Comparison of ENCODE assay signal across 18 cellular contexts in genomic region chr4:174265917-174266316, GRCh38. TPM values are rescaled to one million over a fixed set of nuclear protein-coding genes. Genes with fewer than 3 reads are reported as not detected.
DNase-seq lines count a peak whose midpoint lies in the region; ATAC-seq and TF ChIP-seq lines count a peak whose summit lies in the region.
"Had no signal": no experiment of that assay in that cellular context is flagged by ENCODE, and none has a peak within 500 bp of the region (broad histone marks: within the 10 kb centered on the region; RNA-seq: fewer than 3 reads in every experiment).

No MANE protein-coding gene starts in this region.

- H3K27ac Mint-ChIP-seq in naive thymus-derived CD8-positive, alpha-beta T cell: no peak overlapping the region
- H3K27ac Mint-ChIP-seq: activated CD4-positive, alpha-beta T cell treated with anti-CD3 and anti-CD28 coated beads, Interleukin-2, amount 10 ng/mL, durations not matched to agents 7 days and 5 days; activated naive CD4-positive, alpha-beta T cell treated with anti-CD3 and anti-CD28 coated beads, Interleukin-2, amount 50 U/mL, for 24 hours; CD4-positive, alpha-beta memory T cell had no signal

- H3K4me3 ChIP-seq in choroid plexus epithelial cell (ENCODE audit: low read depth, low read length): no peak overlapping the region
- H3K4me3 ChIP-seq: vagina had no signal

- peaks cover 2 to 30% (median 16%) of the 10 kb centered on the region in 4 donors for H3K4me1 Mint-ChIP-seq in naive thymus-derived CD8-positive, alpha-beta T cell
- H3K4me1 Mint-ChIP-seq: activated CD4-positive, alpha-beta T cell treated with anti-CD3 and anti-CD28 coated beads, Interleukin-2, amount 10 ng/mL, durations not matched to agents 7 days and 5 days; neural crest cell had no signal

- H3K36me3 Mint-ChIP-seq in naive thymus-derived CD8-positive, alpha-beta T cell: peaks cover 0 to 31% (median 7%) of the 10 kb centered on the region in 3 donors

- POLR2A ChIA-PET in naive thymus-derived CD8-positive, alpha-beta T cell (lab: Charles Lee): no interaction called here

- H3K27me3 Mint-ChIP-seq in naive thymus-derived CD8-positive, alpha-beta T cell: no peaks in the 10 kb centered on the region
- H3K27me3 Mint-ChIP-seq: activated CD4-positive, alpha-beta T cell treated with anti-CD3 and anti-CD28 coated beads, Interleukin-2, amount 10 ng/mL, durations not matched to agents 7 days and 5 days; activated naive CD4-positive, alpha-beta T cell treated with anti-CD3 and anti-CD28 coated beads, Interleukin-2, amount 50 U/mL, for 24 hours; CD4-positive, alpha-beta memory T cell had no signal

- no peak overlapping the region for H3K4me3 Mint-ChIP-seq in naive thymus-derived CD8-positive, alpha-beta T cell
- H3K4me3 Mint-ChIP-seq: activated CD4-positive, alpha-beta T cell treated with anti-CD3 and anti-CD28 coated beads, Interleukin-2, amount 10 ng/mL, durations not matched to agents 7 days and 5 days; activated naive CD4-positive, alpha-beta T cell treated with anti-CD3 and anti-CD28 coated beads, Interleukin-2, amount 50 U/mL, for 24 hours; CD4-positive, alpha-beta memory T cell; neural crest cell had no signal

- no peaks in the 10 kb centered on the region for H3K9me3 Mint-ChIP-seq in naive thymus-derived CD8-positive, alpha-beta T cell
- H3K9me3 Mint-ChIP-seq: activated CD4-positive, alpha-beta T cell treated with anti-CD3 and anti-CD28 coated beads, Interleukin-2, amount 10 ng/mL, durations not matched to agents 7 days and 5 days; activated naive CD4-positive, alpha-beta T cell treated with anti-CD3 and anti-CD28 coated beads, Interleukin-2, amount 50 U/mL, for 24 hours; CD4-positive, alpha-beta memory T cell; neural crest cell had no signal

- no peak for TF ChIP-seq CTCF in choroid plexus epithelial cell (conservative IDR thresholded peaks at IDR 0.05; ENCODE audit: low read depth, low read length)

- peak; percentile 41 for ATAC-seq in HG03025 (IDR thresholded peaks at IDR 0.05; ENCODE audit: low FRiP score, unreplicated experiment)
- no peak for ATAC-seq in naive thymus-derived CD8-positive, alpha-beta T cell
- ATAC-seq in GM18909 (IDR thresholded peaks at IDR 0.05; ENCODE audit: poor library complexity, unreplicated experiment): no peak
- ATAC-seq: esophagus mucosa had no signal

- DNase-seq in DMS 273 (lab: John Stamatoyannopoulos, UW; ENCODE audit: unreplicated experiment) (peak; percentile 75), NCI-H2171 (lab: John Stamatoyannopoulos, UW) (peak; percentile 56), choroid plexus epithelial cell (ENCODE audit: low read depth) (peak; percentile 6), HuH-7 (ENCODE audit: low spot score) (no peak), NOMO-1 treated with dmso at 0.1 percent for 144 hours (lab: John Stamatoyannopoulos, UW; ENCODE audit: unreplicated experiment) (no peak)
- DNase-seq in naive thymus-derived CD8-positive, alpha-beta T cell: no peak
- DNase-seq: activated CD4-positive, alpha-beta T cell treated with anti-CD3 and anti-CD28 coated beads, Interleukin-2, amount 10 ng/mL, durations not matched to agents 7 days and 5 days; activated T-cell treated with anti-CD3 and anti-CD28 coated beads for 4 hours; CD4-positive, alpha-beta memory T cell; dermis blood vessel endothelial cell; H7; MM.1S had no signal

RNA-seq across cellular contexts. Expression of gene FBXO8, which starts 17.6 kb away (rescaled TPM):
- 10 to 100 TPM; 21.9 to 25.4 TPM for total RNA-seq in naive thymus-derived CD8-positive, alpha-beta T cell
- 10 to 100 TPM; 11.0 to 15.4 (median 11.7) TPM for polyA plus RNA-seq in naive thymus-derived CD8-positive, alpha-beta T cell

RNA-seq across cellular contexts. Expression of gene CEP44, which starts 17.8 kb away (rescaled TPM):
- total RNA-seq in naive thymus-derived CD8-positive, alpha-beta T cell: 10 to 100 TPM; 21.2 to 23.4 TPM
- 1 to 10 TPM; 6.6 to 7.6 (median 6.7) TPM for polyA plus RNA-seq in naive thymus-derived CD8-positive, alpha-beta T cell

Comparison
In these comparisons a context has a peak if more than half of its experiments do, and no peak if none do; other contexts are left out.
1. DNase-seq: peak in DMS 273 (single experiment), NCI-H2171 (single experiment) and choroid plexus epithelial cell (single experiment); none in HuH-7 (single experiment), naive thymus-derived CD8-positive, alpha-beta T cell (0 of 10) and NOMO-1 treated with dmso at 0.1 percent for 144 hours (single experiment).